ENCODE assay signal across 17 cellular contexts in the genomic region with DNA sequence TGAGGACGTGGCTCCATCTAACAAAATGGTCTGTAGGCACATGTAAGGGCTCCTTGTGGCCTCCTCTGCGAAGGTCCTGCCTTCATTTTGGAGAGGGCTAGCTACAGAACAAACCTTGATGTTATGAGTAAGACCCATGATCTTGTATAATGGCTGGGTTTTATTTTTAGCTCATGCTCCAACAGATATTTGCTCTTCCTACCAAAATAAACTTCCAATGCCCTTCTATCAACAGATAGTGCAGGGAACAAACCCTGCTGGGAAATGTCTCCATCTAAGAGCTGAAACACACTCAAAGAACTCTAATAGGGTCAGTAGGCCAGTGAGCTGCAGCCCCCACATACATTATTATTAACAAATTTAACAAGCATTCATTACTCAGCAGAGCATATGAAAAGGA.
DNase-seq lines count a peak whose midpoint lies in the region; ATAC-seq, FAIRE-seq and TF ChIP-seq lines count a peak whose summit lies in the region.
"Had no signal": no experiment of that assay in that cellular context is flagged by ENCODE, and none has a peak within 500 bp of the region (broad histone marks: within the 10 kb centered on the region; RNA-seq: fewer than 3 reads in every experiment).

No MANE protein-coding gene starts in this region.

- FAIRE-seq in HepG2 (lab: Jason Lieb, UNC): no peak
- FAIRE-seq: A549, GM12891 had no signal

- H3K14ac ChIP-seq in trophoblast cell (ENCODE audit: low read length): no peak overlapping the region

- no peak overlapping the region for H4K5ac ChIP-seq in mesendoderm (ENCODE audit: low read length)

- H3K9me3 ChIP-seq in liver (ENCODE audit: control insufficient read depth in 4 of 4, low read length in 3 of 4): no peaks in the 10 kb centered on the region
- H3K9me3 ChIP-seq in HepG2 (ENCODE audit: low read length): no peaks in the 10 kb centered on the region
- no peaks in the 10 kb centered on the region for H3K9me3 ChIP-seq in right lobe of liver
- H3K9me3 ChIP-seq in trophoblast cell (ENCODE audit: insufficient read depth, low read depth, low read length): no peaks in the 10 kb centered on the region
- H3K9me3 ChIP-seq: A549, Peyer's patch had no signal

- H3K4me1 ChIP-seq in liver (ENCODE audit: control insufficient read depth in 4 of 4, insufficient read depth in 4 of 4, low read length in 3 of 4) (peaks cover 0 to 12% (median 1%) of the 10 kb centered on the region in 4 donors), HepG2 (ENCODE audit: insufficient read depth, low read length) (no peaks in the 10 kb centered on the region), right lobe of liver (peaks cover 0 to 8% (median 0%) of the 10 kb centered on the region in 4 donors), trophoblast cell (ENCODE audit: control insufficient read depth in 1 of 2, insufficient read depth in 2 of 2, low read length in 2 of 2) (no peaks in the 10 kb centered on the region), mesendoderm (ENCODE audit: control insufficient read depth, low read depth, low read length) (no peaks in the 10 kb centered on the region)
- H3K4me1 ChIP-seq: Peyer's patch had no signal

- peak in 1 of 2 donors; percentile 20 for TF ChIP-seq RAD21 in liver (IDR thresholded peaks at IDR 0.05)
- no peak for TF ChIP-seq RAD21 in HepG2 (CRISPR knock-in tag; IDR thresholded peaks at IDR 0.05)

- in situ Hi-C loops in HepG2 (cut with HindIII; ENCODE audit: extremely low pct_ligation_motif_present, low pct_unique_long_range_greater_than_20kb): no loop called here

- H2BK5ac ChIP-seq in trophoblast cell (ENCODE audit: low read depth, low read length, poor library complexity) (peak overlapping the region; percentile 79), mesendoderm (ENCODE audit: low read length) (no peak overlapping the region)

- H3K79me2 ChIP-seq in HepG2 (ENCODE audit: insufficient read depth, low read length) (no peaks in the 10 kb centered on the region), trophoblast cell (ENCODE audit: control insufficient read depth, insufficient read depth, low read length, poor library complexity) (no peaks in the 10 kb centered on the region), mesendoderm (ENCODE audit: control insufficient read depth, insufficient read depth, low read length) (no peaks in the 10 kb centered on the region)

- no peak overlapping the region for H3K4ac ChIP-seq in trophoblast cell (ENCODE audit: low read depth, low read length)
- H3K4ac ChIP-seq in mesendoderm (ENCODE audit: low read depth, low read length): no peak overlapping the region

- H3K27me3 ChIP-seq in liver (ENCODE audit: control insufficient read depth in 4 of 4, insufficient read depth in 4 of 4, low read length in 3 of 4): no peaks in the 10 kb centered on the region
- 0 out of 5 replicates have a peak, but pooled peaks cover 0 to 1% of the 10 kb centered on the region in 2 experiments for H3K27me3 ChIP-seq in HepG2 (ENCODE audit: control insufficient read depth in 1 of 2, insufficient read depth in 2 of 2, low read length in 2 of 2)
- no peaks in the 10 kb centered on the region for H3K27me3 ChIP-seq in right lobe of liver
- no peaks in the 10 kb centered on the region for H3K27me3 ChIP-seq in trophoblast cell (ENCODE audit: insufficient read depth, low read length)
- no peaks in the 10 kb centered on the region for H3K27me3 ChIP-seq in mesendoderm (ENCODE audit: insufficient read depth, low read length, poor library complexity)
- H3K27me3 ChIP-seq: Peyer's patch had no signal

- no peak for TF ChIP-seq POLR2A in HepG2 (IDR thresholded peaks at IDR 0.05; ENCODE audit: insufficient read depth in 1 of 2, low read depth in 2 of 2, low read length in 2 of 2)
- TF ChIP-seq POLR2A in right lobe of liver (IDR thresholded peaks at IDR 0.05): no peak

- H2BK120ac ChIP-seq in trophoblast cell (ENCODE audit: insufficient read depth, low read length, poor library complexity) (peak overlapping the region; percentile 13), mesendoderm (ENCODE audit: low read depth, low read length) (no peak overlapping the region)

- no TSS peak for BruUV-seq in HepG2 (replicated peaks; lab: Mats Ljungman, UMichigan)

- H3K27ac ChIP-seq in liver (ENCODE audit: low read depth in 1 of 2, low read length in 2 of 2) (peak overlapping the region; percentile 77 to 78), HepG2 (ENCODE audit: extremely low read length, insufficient read depth, low read length) (no peak overlapping the region), right lobe of liver (peak overlapping the region in 2 of 3 donors; percentile 37 to 78), trophoblast cell (ENCODE audit: low read depth, low read length) (no peak overlapping the region), mesendoderm (ENCODE audit: low read depth, low read length) (no peak overlapping the region)
- H3K27ac ChIP-seq: A549, C4-2B, Peyer's patch had no signal

- no peak overlapping the region for H3K56ac ChIP-seq in mesendoderm (ENCODE audit: low read length)

- no peak for TF ChIP-seq EP300 in HepG2 (IDR thresholded peaks at IDR 0.05; ENCODE audit: low read depth in 2 of 2, low read length in 2 of 2)
- no peak for TF ChIP-seq EP300 in HepG2 (CRISPR knock-in tag; IDR thresholded peaks at IDR 0.05; ENCODE audit: borderline replicate concordance)

- no peak overlapping the region for H2BK15ac ChIP-seq in mesendoderm (replicated peaks; ENCODE audit: low read depth)

- H2BK12ac ChIP-seq in trophoblast cell (ENCODE audit: low read length): peak overlapping the region; percentile 91

- no peak for DNase-seq in HepG2 (ENCODE audit: low spot score)
- no peak for DNase-seq in right lobe of liver
- DNase-seq in trophoblast cell: no peak
- no peak for DNase-seq in mesendoderm
- DNase-seq in DMS53 treated with DMSO at 0.1 percent for 48 hours (lab: John Stamatoyannopoulos, UW; ENCODE audit: unreplicated experiment): no peak
- DNase-seq: COR-L47, H7, Kasumi-1, NCI-H187 treated with DMSO at 0.1 percent for 48 hours, NCI-H2171, NCI-H82, Peyer's patch had no signal

- H3K23ac ChIP-seq in trophoblast cell (ENCODE audit: low read length): no peak overlapping the region
- no peak overlapping the region for H3K23ac ChIP-seq in mesendoderm (ENCODE audit: low read length)

- H4K12ac ChIP-seq in trophoblast cell (ENCODE audit: low read depth, low read length): no peak overlapping the region

- H3K18ac ChIP-seq in trophoblast cell (ENCODE audit: low read length) (no peak overlapping the region), mesendoderm (ENCODE audit: low read length) (no peak overlapping the region)

- H3K4me2 ChIP-seq in HepG2 (ENCODE audit: low read depth, low read length): no peak overlapping the region
- H3K4me2 ChIP-seq in trophoblast cell (ENCODE audit: low read length): no peak overlapping the region
- no peak overlapping the region for H3K4me2 ChIP-seq in mesendoderm (ENCODE audit: low read length)
- H3K4me2 ChIP-seq: A549 had no signal

- CTCF ChIA-PET in HepG2 (lab: Yijun Ruan, JAX; ENCODE audit: low intra/inter-chr PET ratio, low total read pairs): no interaction called here

- TF ChIP-seq CTCF in liver (IDR thresholded peaks at IDR 0.05; ENCODE audit: low read depth, low read length, missing input control) (no peak), HepG2 (CRISPR knock-in tag; IDR thresholded peaks at IDR 0.05) (no peak), right lobe of liver (IDR thresholded peaks at IDR 0.05) (no peak)

- H3K9ac ChIP-seq in liver (ENCODE audit: low read depth in 1 of 2, low read length in 2 of 2): no peak overlapping the region
- no peak overlapping the region for H3K9ac ChIP-seq in HepG2 (ENCODE audit: insufficient read depth, low read depth, low read length)
- no peak overlapping the region for H3K9ac ChIP-seq in trophoblast cell (ENCODE audit: low read length)
- no peak overlapping the region for H3K9ac ChIP-seq in mesendoderm (ENCODE audit: low read length)

- H3K4me3 ChIP-seq in liver (ENCODE audit: low read depth in 1 of 3, low read length in 3 of 3) (no peak overlapping the region), HepG2 (replicated peaks in 1 of 3; ENCODE audit: insufficient read depth in 1 of 3, low read depth in 2 of 3, low read length in 3 of 3) (no peak overlapping the region), right lobe of liver (no peak overlapping the region), trophoblast cell (ENCODE audit: low read depth, low read length) (no peak overlapping the region), mesendoderm (ENCODE audit: low read length) (no peak overlapping the region)
- H3K4me3 ChIP-seq: A549, Peyer's patch had no signal

- H4K20me1 ChIP-seq in HepG2 (ENCODE audit: insufficient read depth, low read length): no peaks in the 10 kb centered on the region

- H4K8ac ChIP-seq in trophoblast cell (ENCODE audit: low read depth, low read length) (no peak overlapping the region), mesendoderm (ENCODE audit: low read depth, low read length) (no peak overlapping the region)

- peaks cover 7% of the 10 kb centered on the region for H3K79me1 ChIP-seq in trophoblast cell (ENCODE audit: low read length)
- no peaks in the 10 kb centered on the region for H3K79me1 ChIP-seq in mesendoderm (ENCODE audit: low read length)

- no peak for ATAC-seq in HepG2
- ATAC-seq in right lobe of liver: peak; percentile 90 to 95 (median 92)
- no peak for ATAC-seq in HG03108 (IDR thresholded peaks at IDR 0.05; ENCODE audit: unreplicated experiment)
- ATAC-seq: A549 had no signal

- intact Hi-C loops in HepG2 (cut with micrococcal nuclease; ENCODE audit: unreplicated experiment): loop anchor here (10.0 kb wide), 1 partner anchor 119 kb away; no protein-coding TSS in a partner anchor
- intact Hi-C loops in right lobe of liver (cut with DNase I): no loop called here

- H3K36me3 ChIP-seq in liver (ENCODE audit: control insufficient read depth in 4 of 4, insufficient read depth in 3 of 4, low read depth in 1 of 4, low read length in 3 of 4) (no peaks in the 10 kb centered on the region), HepG2 (replicated peaks in 1 of 2; ENCODE audit: control insufficient read depth in 1 of 2, insufficient read depth in 2 of 2, low read length in 2 of 2) (no peaks in the 10 kb centered on the region), right lobe of liver (no peaks in the 10 kb centered on the region), trophoblast cell (ENCODE audit: control insufficient read depth in 1 of 2, insufficient read depth in 2 of 2, low read length in 2 of 2) (no peaks in the 10 kb centered on the region), mesendoderm (ENCODE audit: control insufficient read depth, insufficient read depth, low read length) (no peaks in the 10 kb centered on the region)
- H3K36me3 ChIP-seq: Peyer's patch had no signal

- POLR2A ChIA-PET in HepG2 (lab: Yijun Ruan, JAX): no interaction called here

- no peak overlapping the region for H2AK5ac ChIP-seq in trophoblast cell (ENCODE audit: low read length)
- H2AK5ac ChIP-seq in mesendoderm (ENCODE audit: low read length): no peak overlapping the region

- H4K91ac ChIP-seq in trophoblast cell (ENCODE audit: low read depth, low read length): peak overlapping the region; percentile 55

- H2AFZ ChIP-seq in HepG2 (ENCODE audit: low read length) (no peak overlapping the region), trophoblast cell (ENCODE audit: insufficient read depth, low read length, poor library complexity) (no peak overlapping the region)

- 60% methylated on average over 2 of the region's 2 CpGs for WGBS in liver
- WGBS in HepG2 (ENCODE audit: low lambda C conversion rate): 3% methylated on average over 2 of the region's 2 CpGs
- 55% methylated on average over 2 of the region's 2 CpGs for WGBS in right lobe of liver (ENCODE audit: insufficient coverage, low coverage, low lambda C conversion rate, missing lambda C conversion rate)
- WGBS in trophoblast cell (ENCODE audit: extremely low coverage, insufficient coverage, insufficient read length): no CpG with 5 or more reads among the region's 2 CpGs
- WGBS in mesendoderm (ENCODE audit: extremely low coverage, insufficient coverage, low lambda C conversion rate): no CpG with 5 or more reads among the region's 2 CpGs

Comparison
In these comparisons a context has a peak if more than half of its experiments do, and no peak if none do; other contexts are left out.
1. H3K27ac ChIP-seq: peak in liver (2 of 2) and right lobe of liver (2 of 3); none in HepG2 (single experiment), trophoblast cell (single experiment) and mesendoderm (single experiment).
2. ATAC-seq: peak in right lobe of liver (4 of 4); none in HepG2 (single experiment) and HG03108 (single experiment).